1 cellular context compared by ENCODE assay signal in the genomic region with DNA sequence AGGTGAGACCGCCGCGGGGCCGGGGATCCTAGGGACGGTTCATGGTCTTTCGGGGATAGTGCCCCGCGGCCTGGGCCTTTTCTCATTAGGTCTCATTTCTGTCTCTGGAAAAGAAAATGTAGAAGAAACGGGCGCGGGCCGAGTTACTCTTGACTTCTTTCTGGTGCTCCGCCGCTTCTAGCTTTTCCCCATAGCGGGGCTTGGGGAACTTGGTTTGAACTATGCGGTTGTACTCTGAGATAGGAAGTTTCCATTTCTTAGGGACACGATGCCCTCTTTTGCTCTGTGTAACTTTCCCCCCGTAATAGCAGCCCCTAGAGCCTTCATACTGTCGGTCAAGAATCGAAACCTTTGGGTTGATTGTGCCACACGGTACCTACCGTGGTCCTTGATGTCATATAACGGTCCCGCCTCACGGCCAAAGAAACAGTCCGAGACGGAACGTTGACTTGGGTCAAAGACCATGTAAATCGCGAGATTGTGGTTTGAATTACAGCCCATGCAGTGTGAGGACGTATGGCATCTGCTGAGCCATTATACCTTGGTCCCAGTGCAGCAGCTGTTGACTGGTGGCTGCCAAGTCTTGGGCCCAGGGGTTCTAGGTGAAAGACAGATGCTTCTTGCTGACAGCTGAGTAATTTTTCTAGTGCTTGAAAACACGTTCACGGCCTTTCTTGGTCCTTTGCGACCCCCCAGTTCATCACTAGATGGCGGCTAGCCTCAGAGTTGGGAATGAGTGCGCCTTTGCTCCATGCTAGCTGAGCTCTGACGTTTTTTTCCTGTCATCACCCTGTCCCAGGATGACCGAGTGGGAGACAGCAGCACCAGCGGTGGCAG.
TF ChIP-seq lines count a peak whose summit lies in the region.

No MANE protein-coding gene starts in this region.

TF ChIP-seq in IMR-90, 13 proteins besides CTCF, POLR2A, EP300 and RAD21:
- TF ChIP-seq ELK1 (IDR thresholded peaks at IDR 0.05; ENCODE audit: borderline replicate concordance, low read depth, low read length) (no peak), MAFK (IDR thresholded peaks at IDR 0.05; ENCODE audit: low read depth, low read length) (no peak), USF2 (IDR thresholded peaks at IDR 0.05; ENCODE audit: low read depth, low read length) (no peak), SMC3 (IDR thresholded peaks at IDR 0.05; ENCODE audit: low read depth, low read length) (no peak; the same call in 1 of the 2 replicates), MXI1 (IDR thresholded peaks at IDR 0.05; ENCODE audit: borderline replicate concordance, low read depth, low read length) (no peak), NFE2L2 (IDR thresholded peaks at IDR 0.05; ENCODE audit: low read depth, low read length) (no peak)
